In genomic region chr18:47964086-47964485, GRCh38 we compare ENCODE assay signal across 23 cellular contexts. TPM values are rescaled to one million over a fixed set of nuclear protein-coding genes. Genes with fewer than 3 reads are reported as not detected.
DNase-seq lines count a peak whose midpoint lies in the region; ATAC-seq and TF ChIP-seq lines count a peak whose summit lies in the region.
"Had no signal": no experiment of that assay in that cellular context is flagged by ENCODE, and none has a peak within 500 bp of the region (broad histone marks: within the 10 kb centered on the region; RNA-seq: fewer than 3 reads in every experiment).

No MANE protein-coding gene starts in this region.

- intact Hi-C loops in upper lobe of right lung (cut with DNase I) = no loop called here

- no peaks in the 10 kb centered on the region for H3K27me3 ChIP-seq in upper lobe of right lung
- H3K27me3 ChIP-seq: body of pancreas, MG63 had no signal

- ATAC-seq in upper lobe of right lung = peak; percentile 32
- ATAC-seq: body of pancreas, GM12878, K562, left lobe of liver, WTC11 had no signal

- no peaks in the 10 kb centered on the region for H3K9me3 ChIP-seq in upper lobe of right lung
- H3K9me3 ChIP-seq: MG63 had no signal

- H3K36me3 ChIP-seq in upper lobe of right lung = no peaks in the 10 kb centered on the region
- H3K36me3 ChIP-seq: MG63 had no signal

- no peak overlapping the region for H3K4me3 ChIP-seq in upper lobe of right lung
- H3K4me3 ChIP-seq: body of pancreas, GM12878, K562, MG63, skin epidermis had no signal

- H3K27ac ChIP-seq in upper lobe of right lung = no peak overlapping the region
- H3K27ac ChIP-seq: body of pancreas, skin epidermis had no signal

- DNase-seq in NCI-H345 (lab: John Stamatoyannopoulos, UW) (peak; percentile 43), NCI-H345 treated with DMSO at 0.1 percent for 48 hours (lab: John Stamatoyannopoulos, UW; ENCODE audit: unreplicated experiment) (no peak), NCI-H2029 (lab: John Stamatoyannopoulos, UW) (peak; percentile 80), NCI-H774 (lab: John Stamatoyannopoulos, UW) (peak; percentile 2), upper lobe of right lung (no peak), amniotic stem cell (lab: John Stamatoyannopoulos, UW) (no peak)
- no peak for DNase-seq in activated effector memory CD4-positive, alpha-beta T cell treated with anti-CD3 and anti-CD28 coated beads, Interleukin-2, amount 50 U/mL, for 16 hours
- no peak for DNase-seq in stimulated activated CD4-positive, alpha-beta T cell treated with anti-CD3 and anti-CD28 coated beads, Interleukin-4, amount 100 ng/mL, for 24 hours
- DNase-seq: activated CD8-positive, alpha-beta memory T cell treated with anti-CD3 and anti-CD28 coated beads, Interleukin-2, amount 50 U/mL, for 48 hours; activated naive CD8-positive, alpha-beta T cell treated with anti-CD3 and anti-CD28 coated beads, Interleukin-2, amount 10 ng/mL, durations not matched to agents 7 days and 5 days; body of pancreas; CD4-positive, alpha-beta T cell; MG63; naive B cell; NK-92 treated with Interleukin-12 subunit alpha and Interleukin-12 subunit beta, amount 100 ng/mL, for 24 hours; nucleus accumbens; stimulated activated CD4-positive, alpha-beta T cell treated with anti-CD3 and anti-CD28 coated beads, Interleukin-1b, Interleukin-23, amount 100 ng/mL, for 48 hours; T-helper 9 cell had no signal

- TF ChIP-seq CTCF in upper lobe of right lung (IDR thresholded peaks at IDR 0.05) = no peak

- no peaks in the 10 kb centered on the region for H3K4me1 ChIP-seq in upper lobe of right lung

RNA-seq across cellular contexts. Expression of gene SMAD2, which starts 33.6 kb away (rescaled TPM):
- 160 TPM for total RNA-seq in upper lobe of right lung

Comparison
In these comparisons a context has a peak if more than half of its experiments do, and no peak if none do; other contexts are left out.
1. DNase-seq: peak in NCI-H345 (single experiment), NCI-H2029 (single experiment) and NCI-H774 (single experiment); none in NCI-H345 treated with DMSO at 0.1 percent for 48 hours (single experiment), upper lobe of right lung (single experiment), amniotic stem cell (single experiment), activated effector memory CD4-positive, alpha-beta T cell treated with anti-CD3 and anti-CD28 coated beads, Interleukin-2, amount 50 U/mL, for 16 hours (single experiment) and stimulated activated CD4-positive, alpha-beta T cell treated with anti-CD3 and anti-CD28 coated beads, Interleukin-4, amount 100 ng/mL, for 24 hours (single experiment).